Comparison of ENCODE assay signal across 12 cellular contexts in the genomic region with DNA sequence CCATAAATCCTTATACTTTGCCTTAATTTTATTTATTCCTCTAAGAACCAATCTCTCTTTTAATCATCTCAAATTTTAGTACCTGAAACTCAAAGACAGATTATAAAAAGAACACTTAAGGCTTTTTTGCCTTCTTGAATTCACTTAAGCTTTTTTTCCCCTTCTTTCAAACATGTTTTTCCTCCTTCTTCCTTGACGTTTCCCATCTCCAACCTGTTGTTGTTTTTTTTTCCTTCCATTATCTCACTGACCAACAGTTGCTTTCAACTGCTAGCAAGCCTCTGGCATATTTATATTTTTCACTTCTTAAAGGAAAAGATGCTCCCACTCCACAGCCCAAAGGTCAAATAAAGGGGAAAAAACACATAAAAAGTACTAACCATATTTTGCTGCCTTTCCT. TPM values are rescaled to one million over a fixed set of nuclear protein-coding genes. Genes with fewer than 3 reads are reported as not detected.
DNase-seq lines count a peak whose midpoint lies in the region; ATAC-seq, FAIRE-seq and TF ChIP-seq lines count a peak whose summit lies in the region.
"Had no signal": no experiment of that assay in that cellular context is flagged by ENCODE, and none has a peak within 500 bp of the region (broad histone marks: within the 10 kb centered on the region; RNA-seq: fewer than 3 reads in every experiment).

No MANE protein-coding gene starts in this region.

- H3K4me1 ChIP-seq in IMR-90 (ENCODE audit: control insufficient read depth, insufficient read depth, low read length), result peaks cover 5% of the 10 kb centered on the region; the same call in 1 of the 2 replicates
- H3K4me1 ChIP-seq in keratinocyte (ENCODE audit: control insufficient read depth, extremely low read depth, insufficient read depth, low read length), result peaks cover 32% of the 10 kb centered on the region

- in situ Hi-C loops in IMR-90 (cut with MboI; ENCODE audit: low sequenced_read_pairs), result no loop called here

- no TSS peak for BruUV-seq in IMR-90 (replicated peaks; lab: Mats Ljungman, UMichigan)

- H3K79me2 ChIP-seq in keratinocyte (ENCODE audit: control insufficient read depth, insufficient read depth, low read length), result peaks cover 16% of the 10 kb centered on the region

- no peak for TF ChIP-seq POLR2A in IMR-90 (IDR thresholded peaks at IDR 0.05; ENCODE audit: low read depth, low read length)

- H3K27me3 ChIP-seq in IMR-90 (ENCODE audit: control insufficient read depth, insufficient read depth, low read length), result no peaks in the 10 kb centered on the region
- no peaks in the 10 kb centered on the region for H3K27me3 ChIP-seq in keratinocyte (ENCODE audit: control insufficient read depth, extremely low read depth, insufficient read depth, low read length)

- CTCF ChIA-PET in IMR-90 (lab: Yijun Ruan, JAX), result interaction anchor here (0.6 to 1.7 kb wide), 2 partner anchors 9 to 12 kb away, joined by 3 to 6 read pairs; no protein-coding TSS in a partner anchor

- peak overlapping the region; percentile 69 for H3K14ac ChIP-seq in IMR-90 (replicated peaks; ENCODE audit: low read depth, low read length)

- peak overlapping the region; percentile 24; the same call in 1 of the 2 replicates for H3K23ac ChIP-seq in IMR-90 (ENCODE audit: low read depth, low read length)

- H4K8ac ChIP-seq in IMR-90 (ENCODE audit: low read depth in 2 of 2, low read length in 2 of 2), result peak overlapping the region in 1 of 2 experiments; percentile 77; a peak in 2 of 4 replicates

- ATAC-seq in IMR-90 (ENCODE audit: low read depth), result no peak
- no peak for ATAC-seq in stimulated activated naive B cell treated with anti-CD40 and anti-IgM and Interleukin-4, amounts not matched to agents 10 μg/mL and 1 μg/mL and 100 μg/mL, for 72 hours (replicated peaks)
- ATAC-seq in GM18502 (IDR thresholded peaks at IDR 0.05; ENCODE audit: poor library complexity, unreplicated experiment), result no peak
- ATAC-seq in GM18498 (IDR thresholded peaks at IDR 0.05; ENCODE audit: unreplicated experiment), result no peak
- no peak for ATAC-seq in activated CD4-positive, CD25-positive, alpha-beta regulatory T cell treated with anti-CD3 and anti-CD28 coated beads, Interleukin-2, amount 50 U/mL, for 24 hours

- H3K79me1 ChIP-seq in IMR-90 (ENCODE audit: low read depth in 1 of 2, low read length in 2 of 2), result peaks cover 5 to 43% of the 10 kb centered on the region in 2 experiments

- H3K9me3 Mint-ChIP-seq in activated naive CD8-positive, alpha-beta T cell (ENCODE audit: low read depth), result no peaks in the 10 kb centered on the region
- no peaks in the 10 kb centered on the region for H3K9me3 Mint-ChIP-seq in stimulated activated naive B cell treated with anti-CD40 and anti-IgM and Interleukin-4, amounts not matched to agents 10 μg/mL and 1 μg/mL and 100 μg/mL, for 72 hours

- no peak overlapping the region for H2AFZ ChIP-seq in IMR-90 (replicated peaks; ENCODE audit: low read length, poor library complexity)
- H2AFZ ChIP-seq in keratinocyte (ENCODE audit: control insufficient read depth, low read length), result no peak overlapping the region

- TF ChIP-seq CTCF in IMR-90 (conservative IDR thresholded peaks at IDR 0.05; ENCODE audit: low read depth, low read length) (no peak), keratinocyte (optimal IDR thresholded peaks at IDR 0.05 in 1 of 3, IDR thresholded peaks at IDR 0.05 in 1 of 3, conservative IDR thresholded peaks at IDR 0.05 in 1 of 3; ENCODE audit: extremely low read depth in 1 of 3, insufficient read depth in 2 of 3, low read length in 3 of 3) (no peak)

- POLR2A ChIA-PET in IMR-90 (lab: Charles Lee; ENCODE audit: unreplicated experiment), result interaction anchor here (0.7 kb wide), 1 partner anchor 48 kb away, joined by 4 read pairs; no protein-coding TSS in a partner anchor

- H3K36me3 Mint-ChIP-seq in activated naive CD8-positive, alpha-beta T cell, result peaks cover 9% of the 10 kb centered on the region
- peaks cover 5 to 15% of the 10 kb centered on the region in 2 donors for H3K36me3 Mint-ChIP-seq in stimulated activated naive B cell treated with anti-CD40 and anti-IgM and Interleukin-4, amounts not matched to agents 10 μg/mL and 1 μg/mL and 100 μg/mL, for 72 hours

- H4K20me1 ChIP-seq in IMR-90 (ENCODE audit: insufficient read depth, low read length) (peaks cover 8% of the 10 kb centered on the region; the same call in 1 of the 2 replicates), keratinocyte (ENCODE audit: control insufficient read depth, extremely low read depth, insufficient read depth, low read length) (no peaks in the 10 kb centered on the region)

- H3K4me3 ChIP-seq in IMR-90 (ENCODE audit: insufficient read depth, low read depth, low read length) (no peak overlapping the region), keratinocyte (ENCODE audit: control insufficient read depth in 2 of 3, extremely low read depth in 1 of 3, insufficient read depth in 2 of 3, low read depth in 1 of 3, low read length in 3 of 3) (peak overlapping the region in 1 of 3 experiments; percentile 0)

- no peak overlapping the region for H3K56ac ChIP-seq in IMR-90 (ENCODE audit: extremely low read depth, insufficient read depth, low read length)

- H3K4ac ChIP-seq in IMR-90 (ENCODE audit: low read depth, low read length), result peak overlapping the region; percentile 16; the same call in 1 of the 2 replicates

- peak overlapping the region; percentile 95 for H2BK5ac ChIP-seq in IMR-90 (ENCODE audit: low read depth, low read length, poor library complexity, severe bottlenecking)

- DNase-seq in IMR-90 (no peak), keratinocyte (ENCODE audit: low read depth, low spot score) (no peak)
- DNase-seq in stimulated activated naive B cell treated with anti-CD40 and anti-IgM and Interleukin-4, amounts not matched to agents 10 μg/mL and 1 μg/mL and 100 μg/mL, for 72 hours, result no peak
- DNase-seq: activated naive CD8-positive, alpha-beta T cell treated with anti-CD3 and anti-CD28 coated beads, Interleukin-2, amount 10 ng/mL, durations not matched to agents 7 days and 5 days; DMS79 had no signal

- H3K9me3 ChIP-seq in IMR-90 (ENCODE audit: control insufficient read depth, insufficient read depth, low read length) (no peaks in the 10 kb centered on the region), keratinocyte (ENCODE audit: control insufficient read depth, low read depth, low read length) (no peaks in the 10 kb centered on the region)

- 0 out of 2 replicates have a peak overlapping the region, but pooled peaks have one; percentile 10 for H2BK120ac ChIP-seq in IMR-90 (ENCODE audit: low read depth, low read length)

- H2AK9ac ChIP-seq in IMR-90 (replicated peaks; ENCODE audit: low read depth, low read length, poor library complexity), result no peak overlapping the region

- no peaks in the 10 kb centered on the region for H3K27me3 Mint-ChIP-seq in activated naive CD8-positive, alpha-beta T cell
- H3K27me3 Mint-ChIP-seq in stimulated activated naive B cell treated with anti-CD40 and anti-IgM and Interleukin-4, amounts not matched to agents 10 μg/mL and 1 μg/mL and 100 μg/mL, for 72 hours, result no peaks in the 10 kb centered on the region
- H3K27me3 Mint-ChIP-seq: activated naive CD8-positive, alpha-beta T cell treated with anti-CD3 and anti-CD28 coated beads, Interleukin-2, amount 10 ng/mL, durations not matched to agents 7 days and 5 days had no signal

- H3K4me2 ChIP-seq in IMR-90 (ENCODE audit: low read depth, low read length) (no peak overlapping the region), keratinocyte (ENCODE audit: control insufficient read depth, extremely low read depth, insufficient read depth, low read depth, low read length) (peak overlapping the region; percentile 97)

- no peak overlapping the region for H4K91ac ChIP-seq in IMR-90 (ENCODE audit: insufficient read depth, low read depth, low read length)

- no peak overlapping the region; the same call in 2 of the 3 replicates for H2BK15ac ChIP-seq in IMR-90 (ENCODE audit: low read depth, low read length)

- FAIRE-seq in keratinocyte (lab: Jason Lieb, UNC), result no peak
- FAIRE-seq: HepG2, RCC 7860 had no signal

- H3K4me1 Mint-ChIP-seq in activated naive CD8-positive, alpha-beta T cell (ENCODE audit: low read depth), result peaks cover 62% of the 10 kb centered on the region
- H3K4me1 Mint-ChIP-seq in stimulated activated naive B cell treated with anti-CD40 and anti-IgM and Interleukin-4, amounts not matched to agents 10 μg/mL and 1 μg/mL and 100 μg/mL, for 72 hours, result peaks cover 22 to 67% of the 10 kb centered on the region in 2 donors

- H3K27ac Mint-ChIP-seq in activated naive CD8-positive, alpha-beta T cell, result peak overlapping the region; percentile 88
- H3K27ac Mint-ChIP-seq in stimulated activated naive B cell treated with anti-CD40 and anti-IgM and Interleukin-4, amounts not matched to agents 10 μg/mL and 1 μg/mL and 100 μg/mL, for 72 hours, result peak overlapping the region; percentile 28

- TF ChIP-seq RAD21 in IMR-90 (IDR thresholded peaks at IDR 0.05; ENCODE audit: low read length), result no peak

- H2BK20ac ChIP-seq in IMR-90 (ENCODE audit: low read depth, low read length), result no peak overlapping the region

- H4K5ac ChIP-seq in IMR-90 (ENCODE audit: low read depth, low read length), result no peak overlapping the region

- no peak overlapping the region for H3K18ac ChIP-seq in IMR-90 (ENCODE audit: low read depth, low read length)

- intact Hi-C loops in IMR-90 (cut with micrococcal nuclease), result no loop called here

- no CpG with 5 or more reads among the region's 1 CpG for WGBS in IMR-90 (ENCODE audit: extremely low coverage in 2 of 2, insufficient read length in 1 of 2), 2 experiments

- H2AK5ac ChIP-seq in IMR-90 (ENCODE audit: low read depth, low read length), result no peak overlapping the region

- H3K36me3 ChIP-seq in IMR-90 (ENCODE audit: control insufficient read depth, insufficient read depth, low read length) (no peaks in the 10 kb centered on the region; the same call in 1 of the 2 replicates), keratinocyte (ENCODE audit: control insufficient read depth in 2 of 2, extremely low read depth in 1 of 2, insufficient read depth in 2 of 2, low read length in 2 of 2) (no peaks in the 10 kb centered on the region)

- H3K4me3 Mint-ChIP-seq in activated naive CD8-positive, alpha-beta T cell, result peak overlapping the region; percentile 67
- no peak overlapping the region for H3K4me3 Mint-ChIP-seq in stimulated activated naive B cell treated with anti-CD40 and anti-IgM and Interleukin-4, amounts not matched to agents 10 μg/mL and 1 μg/mL and 100 μg/mL, for 72 hours

- H3K9ac ChIP-seq in IMR-90 (ENCODE audit: low read depth, low read length) (no peak overlapping the region; the same call in 1 of the 2 replicates), keratinocyte (ENCODE audit: control insufficient read depth, extremely low read depth, insufficient read depth, low read length) (peak overlapping the region; percentile 46)

- H3K27ac ChIP-seq in IMR-90 (ENCODE audit: insufficient read depth, low read length) (peak overlapping the region; percentile 29; the same call in 1 of the 2 replicates), keratinocyte (ENCODE audit: control insufficient read depth, insufficient read depth, low read length) (peak overlapping the region; percentile 83)
- H3K27ac ChIP-seq: VCaP had no signal

- H3K9me1 ChIP-seq in IMR-90 (ENCODE audit: insufficient read depth, low read length), result no peaks in the 10 kb centered on the region
- H3K9me1 ChIP-seq in keratinocyte (ENCODE audit: control insufficient read depth, extremely low read depth, insufficient read depth, low read length), result no peaks in the 10 kb centered on the region

- dilution Hi-C loops in IMR-90 (cut with HindIII; ENCODE audit: low sequenced_read_pairs, unreplicated experiment), result no loop called here
- dilution Hi-C loops in keratinocyte (cut with MboI; ENCODE audit: extremely low pct_ligation_motif_present, low sequenced_read_pairs), result no loop called here

RNA-seq across cellular contexts. Expression of gene SPOP, which starts 32.2 kb away (rescaled TPM):
- total RNA-seq in IMR-90 (2012; rRNA removed), result 47.5 and 56.9 TPM in 2 replicates
- polyA plus RNA-seq in IMR-90 (2012; rRNA removed), result 24.9 and 32.0 TPM in 2 replicates
- polyA plus RNA-seq in IMR-90 (2012; cell fraction: cytosol; rRNA removed), result 16.5 and 26.0 TPM in 2 replicates
- 30.3 and 35.4 TPM in 2 replicates for polyA plus RNA-seq in IMR-90 (2012; cell fraction: nucleus; rRNA removed; ENCODE audit: low replicate concordance)
- polyA plus RNA-seq in keratinocyte, result 24.1 to 27.5 TPM (median 26.0 TPM) in 3 replicates
- polyA plus RNA-seq in keratinocyte (2011; ENCODE audit: low read depth), result 8.4 TPM
- 21.2 and 22.8 TPM in 2 replicates for polyA plus RNA-seq in keratinocyte (2011; cell fraction: cytosol; rRNA removed)
- 23.9 and 31.7 TPM in 2 replicates for polyA plus RNA-seq in keratinocyte (2011; cell fraction: nucleus; rRNA removed)
- 16.5 and 19.0 TPM in 2 replicates for polyA plus RNA-seq in keratinocyte (2012; ENCODE audit: low replicate concordance)
- 29.5 to 47.1 TPM (median 42.2 TPM) in 3 replicates for polyA minus RNA-seq in keratinocyte
- polyA minus RNA-seq in keratinocyte (2011; cell fraction: cytosol; rRNA and poly(A)+ RNA removed), result 17.8 TPM
- 13.1 and 24.4 TPM in 2 replicates for polyA minus RNA-seq in keratinocyte (2011; cell fraction: nucleus; rRNA and poly(A)+ RNA removed)
